Comparison of ENCODE assay signal across 10 cellular contexts in the genomic region with DNA sequence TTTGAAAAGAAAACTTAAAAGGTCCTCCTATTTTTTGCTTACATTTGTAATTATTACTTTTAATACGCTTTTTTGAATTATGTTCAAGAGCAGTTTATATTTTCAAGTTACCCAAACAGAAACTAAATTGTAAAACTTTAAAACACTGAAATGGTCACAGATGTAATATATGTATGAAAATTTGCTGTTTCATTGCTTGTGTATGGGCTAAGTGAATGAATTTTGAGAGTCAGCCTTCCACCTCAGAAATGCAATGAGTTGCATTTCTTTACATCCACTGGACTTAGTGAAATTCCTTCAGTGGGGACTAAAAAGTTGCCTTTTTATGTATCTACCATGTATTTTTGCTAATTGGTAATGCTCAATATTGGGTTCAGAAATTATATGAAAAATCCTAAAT. TPM values are rescaled to one million over a fixed set of nuclear protein-coding genes. Genes with fewer than 3 reads are reported as not detected.
A peak's percentile ranks its signal among the peaks of the same experiment; 100 is the strongest.
DNase-seq lines count a peak whose midpoint lies in the region; ATAC-seq, FAIRE-seq and TF ChIP-seq lines count a peak whose summit lies in the region.
"Had no signal": no experiment of that assay in that cellular context is flagged by ENCODE, and none has a peak within 500 bp of the region (broad histone marks: within the 10 kb centered on the region; RNA-seq: fewer than 3 reads in every experiment).

No MANE protein-coding gene starts in this region.

- peaks cover 28% of the 10 kb centered on the region for H3F3A ChIP-seq in neural progenitor cell (ENCODE audit: low read depth)

- H3K4me1 Mint-ChIP-seq in effector memory CD8-positive, alpha-beta T cell (ENCODE audit: low read depth in 2 of 2) = peaks cover 13 to 27% of the 10 kb centered on the region in 2 donors
- peaks cover 26% of the 10 kb centered on the region for H3K4me1 Mint-ChIP-seq in neural progenitor cell

- H3K27me3 ChIP-seq in DND-41 (ENCODE audit: insufficient read depth, low read length, poor library complexity) (no peaks in the 10 kb centered on the region), OCI-LY3 (ENCODE audit: low read depth, low read length) (no peaks in the 10 kb centered on the region), neural progenitor cell (no peaks in the 10 kb centered on the region), small intestine (ENCODE audit: control insufficient read depth in 2 of 2, insufficient read depth in 2 of 2, low read length in 2 of 2) (no peaks in the 10 kb centered on the region)
- H3K27me3 ChIP-seq: body of pancreas, sigmoid colon had no signal

- no peaks in the 10 kb centered on the region for H3K27me3 Mint-ChIP-seq in effector memory CD8-positive, alpha-beta T cell
- peaks cover 6% of the 10 kb centered on the region for H3K27me3 Mint-ChIP-seq in neural progenitor cell (ENCODE audit: insufficient read depth, low read depth)

- peaks cover 30% of the 10 kb centered on the region for H3K36me3 Mint-ChIP-seq in effector memory CD8-positive, alpha-beta T cell (ENCODE audit: insufficient read depth)
- H3K36me3 Mint-ChIP-seq in neural progenitor cell = no peaks in the 10 kb centered on the region

- ATAC-seq in DND-41 (ENCODE audit: insufficient read depth, low read depth) = no peak
- ATAC-seq in effector memory CD8-positive, alpha-beta T cell (replicated peaks) = no peak
- ATAC-seq: body of pancreas had no signal

- H3K4me2 ChIP-seq in DND-41 (ENCODE audit: insufficient read depth, low read length) (peak overlapping the region; percentile 78), OCI-LY3 (ENCODE audit: low read length) (peak overlapping the region; percentile 75), neural progenitor cell (peak overlapping the region; percentile 83)

- H3K79me2 ChIP-seq in DND-41 (ENCODE audit: insufficient read depth, low read length) (peaks cover 65% of the 10 kb centered on the region), OCI-LY3 (ENCODE audit: low read length) (peaks cover 26% of the 10 kb centered on the region), neural progenitor cell (ENCODE audit: low read depth) (peaks cover 62% of the 10 kb centered on the region)

- H3K9me3 ChIP-seq in DND-41 (ENCODE audit: insufficient read depth, low read length, severe bottlenecking) (no peaks in the 10 kb centered on the region), OCI-LY3 (ENCODE audit: insufficient read depth, low read length) (no peaks in the 10 kb centered on the region), neural progenitor cell (ENCODE audit: low read depth) (no peaks in the 10 kb centered on the region), small intestine (ENCODE audit: control insufficient read depth, low read depth) (no peaks in the 10 kb centered on the region)
- H3K9me3 ChIP-seq: body of pancreas, sigmoid colon had no signal

- H3K4me1 ChIP-seq in DND-41 (ENCODE audit: insufficient read depth, low read length) (peaks cover 23% of the 10 kb centered on the region), OCI-LY3 (ENCODE audit: low read length) (peaks cover 9% of the 10 kb centered on the region), neural progenitor cell (peaks cover 8% of the 10 kb centered on the region), small intestine (ENCODE audit: control insufficient read depth in 2 of 2, insufficient read depth in 1 of 2, low read depth in 1 of 2, low read length in 1 of 2) (peaks cover 0 to 2% of the 10 kb centered on the region in 2 donors)

- H3K36me3 ChIP-seq in DND-41 (ENCODE audit: insufficient read depth, low read length) (no peaks in the 10 kb centered on the region; the same call in 1 of the 2 replicates), OCI-LY3 (replicated peaks; ENCODE audit: low read depth, low read length) (no peaks in the 10 kb centered on the region), neural progenitor cell (no peaks in the 10 kb centered on the region), small intestine (ENCODE audit: control insufficient read depth in 2 of 2, insufficient read depth in 2 of 2, low read length in 2 of 2) (no peaks in the 10 kb centered on the region)
- H3K36me3 ChIP-seq: sigmoid colon had no signal

- H3K9me3 Mint-ChIP-seq in effector memory CD8-positive, alpha-beta T cell = no peaks in the 10 kb centered on the region
- H3K9me3 Mint-ChIP-seq in neural progenitor cell = no peaks in the 10 kb centered on the region

- DNase-seq in DND-41 (no peak), neural progenitor cell (ENCODE audit: low spot score) (no peak), small intestine (no peak), ureter (ENCODE audit: low spot score) (no peak), SHP77 (lab: John Stamatoyannopoulos, UW) (no peak), inferior parietal cortex (ENCODE audit: extremely low spot score) (no peak)
- no peak for DNase-seq in effector memory CD8-positive, alpha-beta T cell
- DNase-seq: sigmoid colon had no signal

- H3K27ac Mint-ChIP-seq in effector memory CD8-positive, alpha-beta T cell = no peak overlapping the region
- H3K27ac Mint-ChIP-seq in neural progenitor cell = no peak overlapping the region

- peak overlapping the region; percentile 94 to 95 for H3K4me3 Mint-ChIP-seq in effector memory CD8-positive, alpha-beta T cell
- H3K4me3 Mint-ChIP-seq in neural progenitor cell = peak overlapping the region; percentile 99

- H2AFZ ChIP-seq in DND-41 (ENCODE audit: low read depth, low read length) = no peak overlapping the region
- no peak overlapping the region for H2AFZ ChIP-seq in OCI-LY3 (ENCODE audit: low read depth, low read length)
- no peak overlapping the region for H2AFZ ChIP-seq in neural progenitor cell (replicated peaks)

- H3K27ac ChIP-seq in DND-41 (ENCODE audit: low read length) (no peak overlapping the region), OCI-LY3 (ENCODE audit: low read length) (no peak overlapping the region), neural progenitor cell (no peak overlapping the region), small intestine (ENCODE audit: low read depth in 1 of 2, low read length in 1 of 2) (no peak overlapping the region)

- H3K9ac ChIP-seq in DND-41 (ENCODE audit: low read depth, low read length) (peak overlapping the region; percentile 64; the same call in 1 of the 2 replicates), OCI-LY3 (ENCODE audit: low read length) (peak overlapping the region; percentile 54; the same call in 1 of the 2 replicates), neural progenitor cell (no peak overlapping the region)

- no peak for FAIRE-seq in small intestine (lab: Jason Lieb, UNC)

- 22 to 49% (median 37%) methylated on average over 1 of the region's 1 CpG for WGBS in small intestine, 3 donors

- peak overlapping the region; percentile 6 to 59; a peak in 3 of 4 replicates for H3K4me3 ChIP-seq in DND-41 (ENCODE audit: low read depth in 1 of 2, low read length in 2 of 2)
- H3K4me3 ChIP-seq in OCI-LY3 (ENCODE audit: low read length) = peak overlapping the region; percentile 98; the same call in 1 of the 2 replicates
- peak overlapping the region; percentile 92 for H3K4me3 ChIP-seq in neural progenitor cell
- no peak overlapping the region for H3K4me3 ChIP-seq in small intestine (ENCODE audit: low read depth in 1 of 2, low read length in 2 of 2)

- no peak for TF ChIP-seq CTCF in DND-41 (IDR thresholded peaks at IDR 0.05; ENCODE audit: borderline replicate concordance, extremely low read depth, low read length, poor library complexity, severe bottlenecking)
- TF ChIP-seq CTCF in OCI-LY3 (IDR thresholded peaks at IDR 0.05; ENCODE audit: low read depth, low read length) = no peak
- TF ChIP-seq CTCF in neural progenitor cell (IDR thresholded peaks at IDR 0.05) = no peak

- peaks cover 14% of the 10 kb centered on the region; the same call in 1 of the 2 replicates for H4K20me1 ChIP-seq in DND-41 (ENCODE audit: insufficient read depth, low read length)
- no peaks in the 10 kb centered on the region for H4K20me1 ChIP-seq in OCI-LY3 (ENCODE audit: insufficient read depth, low read length)
- peaks cover 24% of the 10 kb centered on the region for H4K20me1 ChIP-seq in neural progenitor cell (ENCODE audit: low read depth)

RNA-seq across cellular contexts. Expression of a gene that starts 1.6 kb away (rescaled TPM):
- total RNA-seq in neural progenitor cell (ENCODE audit: low replicate concordance) (35.7 and 56.0 TPM in 2 replicates), ureter (54.6 TPM)
- polyA plus RNA-seq in small intestine = 10 to 100 TPM; 34.0 to 35.9 (median 34.2) TPM

RNA-seq across cellular contexts. Expression of a gene that starts 37.7 kb away (rescaled TPM):
- total RNA-seq in neural progenitor cell (ENCODE audit: low replicate concordance) = not detected in 2 replicates
- 100 to 1,000 TPM in 1 of 3 donors, 10 to 100 TPM in 1, 1 to 10 TPM in 1; 8.1 to 155 (median 25.4) TPM for polyA plus RNA-seq in small intestine
- 50.0 TPM for total RNA-seq in ureter

RNA-seq across cellular contexts. Expression of a gene that starts 54.5 kb away (rescaled TPM):
- 31.9 and 32.2 TPM in 2 replicates for total RNA-seq in neural progenitor cell (ENCODE audit: low replicate concordance)
- 10 to 100 TPM; 33.8 to 46.5 (median 38.4) TPM for polyA plus RNA-seq in small intestine
- 33.5 TPM for total RNA-seq in ureter

Comparison
In these comparisons a context has a peak if more than half of its experiments do, and no peak if none do; other contexts are left out.
1. H3K4me3 ChIP-seq: peak in DND-41 (2 of 2), OCI-LY3 (single experiment) and neural progenitor cell (single experiment); none in small intestine (0 of 2).
2. RNA of a gene that starts 37.7 kb away (total RNA-seq): 50.0 TPM in ureter (single experiment); not detected in neural progenitor cell; every median in the first group is over 10 times any median in the second.
3. Peak in every context shown above with its lines, with median percentiles within 50 percentile points of each other: H3K4me2 ChIP-seq.